Comparison of ENCODE assay signal across 9 cellular contexts in genomic region chr9:113406353-113406752, GRCh38. TPM values are rescaled to one million over a fixed set of nuclear protein-coding genes. Genes with fewer than 3 reads are reported as not detected.
DNase-seq lines count a peak whose midpoint lies in the region; ATAC-seq, FAIRE-seq and TF ChIP-seq lines count a peak whose summit lies in the region.
"Not testable (repeated sequence)": the region's sequence is repeated elsewhere in the genome, so short reads cannot be mapped to it uniquely, and the experiment has no call there.
"Had no signal": no experiment of that assay in that cellular context is flagged by ENCODE, and none has a peak within 500 bp of the region (broad histone marks: within the 10 kb centered on the region; RNA-seq: fewer than 3 reads in every experiment).

No MANE protein-coding gene starts in this region.

- DNase-seq in GM12891 (ENCODE audit: insufficient read length, low spot score); RWPE1 (ENCODE audit: low spot score); activated T-cell treated with anti-CD3 and anti-CD28 coated beads, Interleukin-2, amount 50 U/mL, for 24 hours; central memory CD8-positive, alpha-beta T cell (ENCODE audit: low spot score in 2 of 2); left ventricle myocardium inferior; naive B cell: not testable (repeated sequence)

- not testable (repeated sequence) for H3K9me3 ChIP-seq in left ventricle myocardium inferior (replicated peaks)

- intact Hi-C loops in left ventricle myocardium inferior (cut with micrococcal nuclease), result not testable (repeated sequence)

- FAIRE-seq in GM12891 (lab: Jason Lieb, UNC), result not testable (repeated sequence)

- not testable (repeated sequence) for TF ChIP-seq CTCF in RWPE1 (conservative IDR thresholded peaks at IDR 0.05; ENCODE audit: low read depth); left ventricle myocardium inferior (IDR thresholded peaks at IDR 0.05; ENCODE audit: borderline replicate concordance)

- not testable (repeated sequence) for H3K27me3 Mint-ChIP-seq in activated T-cell treated with anti-CD3 and anti-CD28 coated beads, Interleukin-2, amount 50 U/mL, for 24 hours; central memory CD8-positive, alpha-beta T cell; naive B cell; stimulated activated memory B cell treated with anti-CD40 and anti-IgM and Interleukin-4, amounts not matched to agents 10 μg/mL and 1 μg/mL and 100 μg/mL, for 72 hours

- H3K9me3 Mint-ChIP-seq in activated T-cell treated with anti-CD3 and anti-CD28 coated beads, Interleukin-2, amount 50 U/mL, for 24 hours; central memory CD8-positive, alpha-beta T cell; naive B cell; stimulated activated memory B cell treated with anti-CD40 and anti-IgM and Interleukin-4, amounts not matched to agents 10 μg/mL and 1 μg/mL and 100 μg/mL, for 72 hours: not testable (repeated sequence)

- peaks cover 38% of the 10 kb centered on the region for H3K4me1 Mint-ChIP-seq in activated T-cell treated with anti-CD3 and anti-CD28 coated beads, Interleukin-2, amount 50 U/mL, for 24 hours (ENCODE audit: low read depth)
- H3K4me1 Mint-ChIP-seq in central memory CD8-positive, alpha-beta T cell, result peaks cover 42% of the 10 kb centered on the region
- H3K4me1 Mint-ChIP-seq in naive B cell, result peaks cover 34 to 48% (median 36%) of the 10 kb centered on the region in 3 donors
- peaks cover 36% of the 10 kb centered on the region for H3K4me1 Mint-ChIP-seq in stimulated activated memory B cell treated with anti-CD40 and anti-IgM and Interleukin-4, amounts not matched to agents 10 μg/mL and 1 μg/mL and 100 μg/mL, for 72 hours

- peaks cover 39% of the 10 kb centered on the region for H3K4me1 ChIP-seq in left ventricle myocardium inferior

- H3K27ac Mint-ChIP-seq in activated T-cell treated with anti-CD3 and anti-CD28 coated beads, Interleukin-2, amount 50 U/mL, for 24 hours, result peak overlapping the region; percentile 99
- peak overlapping the region; percentile 30 for H3K27ac Mint-ChIP-seq in central memory CD8-positive, alpha-beta T cell (ENCODE audit: low read depth)
- H3K27ac Mint-ChIP-seq in naive B cell, result peak overlapping the region in 5 of 6 donors; percentile 47 to 97 (median 89)
- peak overlapping the region; percentile 15 for H3K27ac Mint-ChIP-seq in stimulated activated memory B cell treated with anti-CD40 and anti-IgM and Interleukin-4, amounts not matched to agents 10 μg/mL and 1 μg/mL and 100 μg/mL, for 72 hours

- 0 out of 2 replicates have a peak, but pooled peaks have one; percentile 11 for TF ChIP-seq POLR2A in GM12891 (IDR thresholded peaks at IDR 0.05; ENCODE audit: low read depth, low read length)

- CTCF ChIA-PET in RWPE1 (lab: Yijun Ruan, JAX), result interaction anchor here (0.6 to 1.4 kb wide), 4 partner anchors 95 to 472 kb away, joined by 3 to 4 read pairs (median 4); no protein-coding TSS in a partner anchor

- not testable (repeated sequence) for H3K4me3 Mint-ChIP-seq in activated T-cell treated with anti-CD3 and anti-CD28 coated beads, Interleukin-2, amount 50 U/mL, for 24 hours; central memory CD8-positive, alpha-beta T cell; naive B cell; stimulated activated memory B cell treated with anti-CD40 and anti-IgM and Interleukin-4, amounts not matched to agents 10 μg/mL and 1 μg/mL and 100 μg/mL, for 72 hours

- peaks cover 19% of the 10 kb centered on the region for H3K36me3 ChIP-seq in left ventricle myocardium inferior

- not testable (repeated sequence) for H3K27me3 ChIP-seq in left ventricle myocardium inferior (ENCODE audit: low read depth)

- not testable (repeated sequence) for H3K4me3 ChIP-seq in left ventricle myocardium inferior

- peaks cover 49% of the 10 kb centered on the region for H3K36me3 Mint-ChIP-seq in activated T-cell treated with anti-CD3 and anti-CD28 coated beads, Interleukin-2, amount 50 U/mL, for 24 hours (ENCODE audit: low read depth)
- H3K36me3 Mint-ChIP-seq in central memory CD8-positive, alpha-beta T cell (ENCODE audit: insufficient read depth), result peaks cover 22% of the 10 kb centered on the region
- peaks cover 5 to 23% of the 10 kb centered on the region in 2 donors for H3K36me3 Mint-ChIP-seq in naive B cell
- peaks cover 21% of the 10 kb centered on the region for H3K36me3 Mint-ChIP-seq in stimulated activated memory B cell treated with anti-CD40 and anti-IgM and Interleukin-4, amounts not matched to agents 10 μg/mL and 1 μg/mL and 100 μg/mL, for 72 hours

- POLR2A ChIA-PET in RWPE1 (lab: Yijun Ruan, JAX; ENCODE audit: low non-redundant PET), result interaction anchor here (0.5 to 0.7 kb wide), 2 partner anchors 30 to 129 kb away, joined by 3 read pairs; no protein-coding TSS in a partner anchor

- H3K27ac ChIP-seq in RWPE1 (peak overlapping the region; percentile 46), left ventricle myocardium inferior (replicated peaks) (peak overlapping the region; percentile 60)

- ATAC-seq in central memory CD8-positive, alpha-beta T cell (replicated peaks; ENCODE audit: extremely low read depth, poor library complexity, severe bottlenecking); naive B cell (ENCODE audit: low read depth in 2 of 2); stimulated activated memory B cell treated with anti-CD40 and anti-IgM and Interleukin-4, amounts not matched to agents 10 μg/mL and 1 μg/mL and 100 μg/mL, for 72 hours: not testable (repeated sequence)

RNA-seq across cellular contexts. Expression of gene POLE3, which starts 4.1 kb away (rescaled TPM):
- 48.7 TPM for polyA plus RNA-seq in GM12891 (2012; ENCODE audit: low read depth, missing spikeins)
- total RNA-seq in left ventricle myocardium inferior, result 22.5 TPM
- 100 to 1,000 TPM; 112 to 213 (median 140) TPM for polyA plus RNA-seq in naive B cell (ENCODE audit: low read depth in 6 of 6)

RNA-seq across cellular contexts. Expression of gene C9orf43, which starts 4.2 kb away (rescaled TPM):
- 0.58 TPM for polyA plus RNA-seq in GM12891 (2012; ENCODE audit: low read depth, missing spikeins)
- 0.14 TPM for total RNA-seq in left ventricle myocardium inferior
- under 1 TPM in 5 of 6 donors, not detected in 1; 0.23 to 0.74 (median 0.52) TPM for polyA plus RNA-seq in naive B cell (ENCODE audit: low read depth in 6 of 6)

RNA-seq across cellular contexts. Expression of gene ALAD, which starts 5.3 kb away (rescaled TPM):
- polyA plus RNA-seq in GM12891 (2012; ENCODE audit: low read depth, missing spikeins), result 15.0 TPM
- 75.6 TPM for total RNA-seq in left ventricle myocardium inferior
- polyA plus RNA-seq in naive B cell (ENCODE audit: low read depth in 6 of 6), result 10 to 100 TPM; 13.2 to 29.3 (median 17.3) TPM

RNA-seq across cellular contexts. Expression of gene HDHD3, which starts 29.6 kb away (rescaled TPM):
- polyA plus RNA-seq in GM12891 (2012; ENCODE audit: low read depth, missing spikeins), result 11.4 TPM
- 8.9 TPM for total RNA-seq in left ventricle myocardium inferior
- 10 to 100 TPM; 36.3 to 51.3 (median 42.8) TPM for polyA plus RNA-seq in naive B cell (ENCODE audit: low read depth in 6 of 6)

RNA-seq across cellular contexts. Expression of gene BSPRY, which starts 57.0 kb away (rescaled TPM):
- 2.5 TPM for polyA plus RNA-seq in GM12891 (2012; ENCODE audit: low read depth, missing spikeins)
- total RNA-seq in left ventricle myocardium inferior, result 0.25 TPM
- 1 to 10 TPM in 4 of 6 donors, under 1 TPM in 2; 0.16 to 1.9 (median 1.2) TPM for polyA plus RNA-seq in naive B cell (ENCODE audit: low read depth in 6 of 6)
- total RNA-seq: HT1080 had no signal
- polyA plus RNA-seq: AG04450 had no signal

Comparison
In these comparisons a context has a peak if more than half of its experiments do, and no peak if none do; other contexts are left out.
1. H3K27ac Mint-ChIP-seq: peak in every context shown above with its lines; median percentile 99 in activated T-cell treated with anti-CD3 and anti-CD28 coated beads, Interleukin-2, amount 50 U/mL, for 24 hours; 89 in naive B cell; 30 in central memory CD8-positive, alpha-beta T cell; 15 in stimulated activated memory B cell treated with anti-CD40 and anti-IgM and Interleukin-4, amounts not matched to agents 10 μg/mL and 1 μg/mL and 100 μg/mL, for 72 hours.